9 cellular contexts compared by ENCODE assay signal in genomic region chr9:33130961-33131360, GRCh38. TPM values are rescaled to one million over a fixed set of nuclear protein-coding genes. Genes with fewer than 3 reads are reported as not detected.
DNase-seq lines count a peak whose midpoint lies in the region; ATAC-seq and TF ChIP-seq lines count a peak whose summit lies in the region.
"Had no signal": no experiment of that assay in that cellular context is flagged by ENCODE, and none has a peak within 500 bp of the region (broad histone marks: within the 10 kb centered on the region; RNA-seq: fewer than 3 reads in every experiment).

No MANE protein-coding gene starts in this region.

- H3K36me3 ChIP-seq in Caco-2 (ENCODE audit: control insufficient read depth, insufficient read depth, low read length) (peaks cover 7% of the 10 kb centered on the region; the same call in 1 of the 2 replicates), esophagus (ENCODE audit: control insufficient read depth in 2 of 2, insufficient read depth in 2 of 2, low read length in 1 of 2) (peaks cover 5 to 35% of the 10 kb centered on the region in 2 donors), gastrocnemius medialis (peaks cover 0 to 40% of the 10 kb centered on the region in 2 donors)

- no peak for TF ChIP-seq CTCF in Caco-2 (IDR thresholded peaks at IDR 0.05; ENCODE audit: insufficient read depth in 1 of 2, low read depth in 1 of 2, low read length in 1 of 2, severe bottlenecking in 1 of 2, unreplicated experiment in 1 of 2)
- TF ChIP-seq CTCF in gastrocnemius medialis (IDR thresholded peaks at IDR 0.05 in 4 of 5, conservative IDR thresholded peaks at IDR 0.05 in 1 of 5), result no peak

- peaks cover 68% of the 10 kb centered on the region for H3K4me1 ChIP-seq in Caco-2
- H3K4me1 ChIP-seq in esophagus (ENCODE audit: control insufficient read depth in 2 of 2, insufficient read depth in 2 of 2, low read length in 1 of 2), result peaks cover 7 to 30% of the 10 kb centered on the region in 2 donors
- peaks cover 30 to 64% of the 10 kb centered on the region in 2 donors for H3K4me1 ChIP-seq in gastrocnemius medialis

- 94 to 98% methylated on average over 3 of the region's 3 CpGs for WGBS in esophagus, 2 donors

- H3K9me3 Mint-ChIP-seq in Caco-2 (ENCODE audit: unreplicated experiment), result no peaks in the 10 kb centered on the region

- no peaks in the 10 kb centered on the region for H3K27me3 Mint-ChIP-seq in Caco-2 (ENCODE audit: insufficient read depth, unreplicated experiment)
- H3K27me3 Mint-ChIP-seq: brain had no signal

- no peaks in the 10 kb centered on the region for H3K9me3 ChIP-seq in Caco-2
- no peaks in the 10 kb centered on the region for H3K9me3 ChIP-seq in esophagus (ENCODE audit: control insufficient read depth in 2 of 2, insufficient read depth in 1 of 2, low read depth in 1 of 2, low read length in 1 of 2)
- H3K9me3 ChIP-seq in gastrocnemius medialis, result no peaks in the 10 kb centered on the region

- H3K27ac ChIP-seq in esophagus (ENCODE audit: low read depth in 2 of 2, low read length in 1 of 2), result peak overlapping the region; percentile 60 to 87
- H3K27ac ChIP-seq in gastrocnemius medialis, result peak overlapping the region in 3 of 4 donors; percentile 35 to 66 (median 44)

- H3K4me3 ChIP-seq in Caco-2 (ENCODE audit: low read depth, low read length) (no peak overlapping the region), esophagus (ENCODE audit: low read depth in 1 of 2, low read length in 2 of 2) (no peak overlapping the region), gastrocnemius medialis (no peak overlapping the region)

- ATAC-seq in HG03342 (IDR thresholded peaks at IDR 0.05; ENCODE audit: unreplicated experiment) (peak; percentile 1), gastrocnemius medialis (no peak)

- peak overlapping the region; percentile 16 for H3K4me3 Mint-ChIP-seq in Caco-2 (ENCODE audit: unreplicated experiment)
- H3K4me3 Mint-ChIP-seq: brain had no signal

- no peak for TF ChIP-seq POLR2A in gastrocnemius medialis (IDR thresholded peaks at IDR 0.05)

- peaks cover 72% of the 10 kb centered on the region for H3K36me3 Mint-ChIP-seq in Caco-2 (ENCODE audit: insufficient read depth, unreplicated experiment)

- POLR2A ChIA-PET in Caco-2 (lab: Charles Lee), result no interaction called here

- in situ Hi-C loops in gastrocnemius medialis (cut with MboI; ENCODE audit: low sequenced_read_pairs in 4 of 4), result no loop called here

- CTCF ChIA-PET in Caco-2 (lab: Charles Lee), result interaction anchor here (1.3 kb wide), 1 partner anchor 30 kb away, joined by 3 read pairs; no protein-coding TSS in a partner anchor

- DNase-seq in Caco-2 (no peak), gastrocnemius medialis (no peak), middle frontal gyrus (ENCODE audit: extremely low spot score, low spot score) (no peak)
- DNase-seq in stimulated activated CD4-positive, alpha-beta T cell treated with anti-CD3 and anti-CD28 coated beads, Interleukin-4, amount 100 ng/mL, for 4 hours, result no peak
- no peak for DNase-seq in stimulated activated CD8-positive, alpha-beta memory T cell treated with anti-CD3 and anti-CD28 coated beads, Interleukin-4, amount 100 ng/mL, for 48 hours
- DNase-seq: activated CD4-positive, alpha-beta T cell treated with anti-CD3 and anti-CD28 coated beads, Interleukin-2, amount 50 U/mL, for 4 hours had no signal

- peak overlapping the region; percentile 97 for H3K27ac Mint-ChIP-seq in Caco-2 (ENCODE audit: unreplicated experiment)

- intact Hi-C loops in Caco-2 (cut with micrococcal nuclease; ENCODE audit: unreplicated experiment), result loop anchor here (1.0 to 2.0 kb wide), 5 partner anchors 30 to 50 kb away; no protein-coding TSS in a partner anchor
- intact Hi-C loops in gastrocnemius medialis (cut with DNase I; ENCODE audit: low total_unique reads), result no loop called here

- BruUV-seq in Caco-2 (replicated peaks; lab: Mats Ljungman, UMichigan), result no TSS peak

- H3K4me1 Mint-ChIP-seq in Caco-2 (ENCODE audit: low read depth, unreplicated experiment), result peaks cover 60% of the 10 kb centered on the region

- H3K27me3 ChIP-seq in Caco-2 (replicated peaks; ENCODE audit: control insufficient read depth, insufficient read depth, low read length) (no peaks in the 10 kb centered on the region), esophagus (ENCODE audit: control insufficient read depth in 1 of 2, insufficient read depth in 2 of 2, low read length in 2 of 2) (no peaks in the 10 kb centered on the region), gastrocnemius medialis (no peaks in the 10 kb centered on the region)

RNA-seq across cellular contexts. Expression of gene B4GALT1, which starts 36.2 kb away (rescaled TPM):
- total RNA-seq in Caco-2 (2022), result 104 and 121 TPM in 2 replicates
- polyA plus RNA-seq in esophagus, result 10 to 100 TPM; 26.0 to 29.2 TPM
- total RNA-seq in gastrocnemius medialis, result 10 to 100 TPM; 24.2 to 56.2 (median 42.7) TPM

RNA-seq across cellular contexts. Expression of gene SMU1, which starts 54.5 kb away (rescaled TPM):
- total RNA-seq in Caco-2 (2022) (23.6 TPM in 2 replicates), gastrocnemius medialis (10 to 100 TPM; 12.5 to 15.3 (median 13.6) TPM)
- polyA plus RNA-seq in esophagus, result 1 to 10 TPM; 4.8 to 8.5 TPM
